In the genomic region with DNA sequence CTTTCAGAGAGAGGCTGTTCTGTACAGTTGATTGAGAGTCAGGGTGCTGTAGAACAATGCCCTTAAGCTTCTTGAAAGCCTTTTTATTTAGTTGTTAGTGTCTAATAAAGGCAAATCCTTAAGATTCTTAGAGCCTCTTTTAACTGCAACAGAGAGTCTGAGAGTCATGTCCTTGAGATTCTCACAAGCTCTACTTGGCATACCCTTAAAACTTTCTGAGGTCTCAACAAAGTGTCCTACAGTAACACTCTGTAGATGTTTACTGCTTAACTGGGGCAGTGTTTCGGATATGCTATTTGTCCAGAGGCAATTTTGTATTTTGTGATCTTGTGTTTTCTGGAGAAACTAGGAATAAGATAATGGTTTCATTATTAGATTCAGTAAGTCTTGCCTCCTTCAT, we compare ENCODE assay signal across 23 cellular contexts.
"Had no signal": no experiment of that assay in that cellular context is flagged by ENCODE, and none has a peak within 500 bp of the region (broad histone marks: within the 10 kb centered on the region; RNA-seq: fewer than 3 reads in every experiment).

No MANE protein-coding gene starts in this region.

- ATAC-seq: foreskin keratinocyte; heart left ventricle; left colon; naive thymus-derived CD4-positive, alpha-beta T cell; upper lobe of right lung had no signal

- H3K4me3 ChIP-seq: colonic mucosa, heart left ventricle, right atrium auricular region, sigmoid colon, skin epidermis, tibial nerve, upper lobe of right lung, vagina had no signal

- H3K27ac ChIP-seq: colonic mucosa, foreskin keratinocyte, heart left ventricle, neutrophil, right atrium auricular region, sigmoid colon, upper lobe of right lung, vagina had no signal

- H3K9me3 ChIP-seq: colonic mucosa, neutrophil, right atrium auricular region, sigmoid colon, upper lobe of right lung, vagina had no signal

- H3K36me3 Mint-ChIP-seq: naive thymus-derived CD4-positive, alpha-beta T cell had no signal

- H3K27me3 ChIP-seq: colonic mucosa, foreskin keratinocyte, heart left ventricle, neutrophil, right atrium auricular region, sigmoid colon, tibial nerve, upper lobe of right lung, vagina had no signal

- DNase-seq: colonic mucosa; dermis blood vessel endothelial cell; effector CD4-positive, alpha-beta T cell; endodermal cell; erythroblast; foreskin keratinocyte; heart left ventricle; hippocampal formation; left colon; mammary epithelial cell; naive thymus-derived CD4-positive, alpha-beta T cell; nephron progenitor cell; posterior cingulate gyrus; sigmoid colon; stimulated activated CD4-positive, alpha-beta T cell treated with anti-CD3 and anti-CD28 coated beads, Interleukin-2, amount 100 ng/mL, for 24 hours; upper lobe of right lung had no signal

- H3K27ac Mint-ChIP-seq: endodermal cell; naive thymus-derived CD4-positive, alpha-beta T cell; nephron progenitor cell; stimulated activated naive CD8-positive, alpha-beta T cell treated with anti-CD3 and anti-CD28 coated beads, Interleukin-15, Interleukin-2, amounts not matched to agents 100 ng/mL and 50 ng/mL, for 24 hours had no signal

- H3K9me3 Mint-ChIP-seq: endodermal cell; nephron progenitor cell; stimulated activated naive CD8-positive, alpha-beta T cell treated with anti-CD3 and anti-CD28 coated beads, Interleukin-15, Interleukin-2, amounts not matched to agents 100 ng/mL and 50 ng/mL, for 24 hours had no signal

- FAIRE-seq: endothelial cell of umbilical vein had no signal

- H3K36me3 ChIP-seq: colonic mucosa, heart left ventricle, neutrophil, right atrium auricular region, sigmoid colon, tibial nerve, upper lobe of right lung, vagina had no signal

- H3K4me1 Mint-ChIP-seq: endodermal cell; naive thymus-derived CD4-positive, alpha-beta T cell; nephron progenitor cell had no signal

- H3K4me3 Mint-ChIP-seq: endodermal cell; naive thymus-derived CD4-positive, alpha-beta T cell; nephron progenitor cell; stimulated activated naive CD8-positive, alpha-beta T cell treated with anti-CD3 and anti-CD28 coated beads, Interleukin-15, Interleukin-2, amounts not matched to agents 100 ng/mL and 50 ng/mL, for 24 hours had no signal

- H3K4me1 ChIP-seq: colonic mucosa, foreskin keratinocyte, right atrium auricular region, upper lobe of right lung had no signal

- H3K27me3 Mint-ChIP-seq: naive thymus-derived CD4-positive, alpha-beta T cell; stimulated activated naive CD8-positive, alpha-beta T cell treated with anti-CD3 and anti-CD28 coated beads, Interleukin-15, Interleukin-2, amounts not matched to agents 100 ng/mL and 50 ng/mL, for 24 hours had no signal
